ENCODE assay signal across 7 cellular contexts in the genomic region with DNA sequence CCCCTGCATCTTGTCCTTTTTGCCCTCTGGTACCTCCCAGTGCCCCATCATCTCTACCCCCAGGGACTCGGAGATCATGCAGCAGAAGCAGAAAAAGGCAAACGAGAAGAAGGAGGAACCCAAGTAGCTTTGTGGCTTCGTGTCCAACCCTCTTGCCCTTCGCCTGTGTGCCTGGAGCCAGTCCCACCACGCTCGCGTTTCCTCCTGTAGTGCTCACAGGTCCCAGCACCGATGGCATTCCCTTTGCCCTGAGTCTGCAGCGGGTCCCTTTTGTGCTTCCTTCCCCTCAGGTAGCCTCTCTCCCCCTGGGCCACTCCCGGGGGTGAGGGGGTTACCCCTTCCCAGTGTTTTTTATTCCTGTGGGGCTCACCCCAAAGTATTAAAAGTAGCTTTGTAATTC. TPM values are rescaled to one million over a fixed set of nuclear protein-coding genes. Genes with fewer than 3 reads are reported as not detected.
DNase-seq lines count a peak whose midpoint lies in the region; ATAC-seq and TF ChIP-seq lines count a peak whose summit lies in the region.

No MANE protein-coding gene starts in this region.

- peak overlapping the region; percentile 94 for H3K4me3 ChIP-seq in HL-60 (replicated peaks; ENCODE audit: insufficient read depth, low read length)
- peak overlapping the region; percentile 97 for H3K4me3 ChIP-seq in iPS-15b (ENCODE audit: low read depth, low read length)

- peak overlapping the region; percentile 94 for H3K27ac Mint-ChIP-seq in activated T-helper 1 cell treated with anti-CD3 and anti-CD28 coated beads, Interleukin-12 subunit alpha, Interleukin-12 subunit beta, Interleukin-2, Interleukin-4 antibody, amounts not matched to agents 30 ng/mL and 10 ng/mL and 1 ng/mL, durations not matched to agents 14 hours and 24 hours and 36 hours
- H3K27ac Mint-ChIP-seq in stimulated activated effector memory CD8-positive, alpha-beta T cell treated with anti-CD3 and anti-CD28 coated beads, Interleukin-12 subunit alpha, Interleukin-12 subunit beta, amount 100 ng/mL, for 72 hours = peak overlapping the region; percentile 99

- H3K27me3 ChIP-seq in HL-60 (ENCODE audit: insufficient read depth, poor library complexity, severe bottlenecking) (no peaks in the 10 kb centered on the region), iPS-15b (ENCODE audit: control insufficient read depth, insufficient read depth, low read length) (no peaks in the 10 kb centered on the region)

- H3K36me3 Mint-ChIP-seq in activated T-helper 1 cell treated with anti-CD3 and anti-CD28 coated beads, Interleukin-12 subunit alpha, Interleukin-12 subunit beta, Interleukin-2, Interleukin-4 antibody, amounts not matched to agents 30 ng/mL and 10 ng/mL and 1 ng/mL, durations not matched to agents 14 hours and 24 hours and 36 hours (ENCODE audit: low read depth) = peaks cover 46% of the 10 kb centered on the region
- H3K36me3 Mint-ChIP-seq in stimulated activated effector memory CD8-positive, alpha-beta T cell treated with anti-CD3 and anti-CD28 coated beads, Interleukin-12 subunit alpha, Interleukin-12 subunit beta, amount 100 ng/mL, for 72 hours = peaks cover 69% of the 10 kb centered on the region

- H3K4me1 Mint-ChIP-seq in activated T-helper 1 cell treated with anti-CD3 and anti-CD28 coated beads, Interleukin-12 subunit alpha, Interleukin-12 subunit beta, Interleukin-2, Interleukin-4 antibody, amounts not matched to agents 30 ng/mL and 10 ng/mL and 1 ng/mL, durations not matched to agents 14 hours and 24 hours and 36 hours (ENCODE audit: low read depth) = peaks cover 54% of the 10 kb centered on the region
- H3K4me1 Mint-ChIP-seq in stimulated activated effector memory CD8-positive, alpha-beta T cell treated with anti-CD3 and anti-CD28 coated beads, Interleukin-12 subunit alpha, Interleukin-12 subunit beta, amount 100 ng/mL, for 72 hours = peaks cover 47% of the 10 kb centered on the region

- ATAC-seq in stimulated activated effector memory CD8-positive, alpha-beta T cell treated with anti-CD3 and anti-CD28 coated beads, Interleukin-12 subunit alpha, Interleukin-12 subunit beta, amount 100 ng/mL, for 72 hours = no peak
- no peak for ATAC-seq in left lobe of liver

- peaks cover 31% of the 10 kb centered on the region for H3K36me3 ChIP-seq in iPS-15b (ENCODE audit: control insufficient read depth, insufficient read depth, low read length)

- peak in 1 of 2 experiments; percentile 46 for DNase-seq in HL-60 (ENCODE audit: low read depth in 1 of 2, low spot score in 1 of 2)
- DNase-seq in activated T-helper 1 cell treated with anti-CD3 and anti-CD28 coated beads, Interleukin-12 subunit alpha, Interleukin-12 subunit beta, Interleukin-2, Interleukin-4 antibody, amounts not matched to agents 30 ng/mL and 10 ng/mL and 1 ng/mL, durations not matched to agents 14 hours and 24 hours and 36 hours (ENCODE audit: low spot score) = no peak
- no peak for DNase-seq in stimulated activated effector memory CD8-positive, alpha-beta T cell treated with anti-CD3 and anti-CD28 coated beads, Interleukin-12 subunit alpha, Interleukin-12 subunit beta, amount 100 ng/mL, for 72 hours (ENCODE audit: low spot score in 2 of 2)
- no peak for DNase-seq in SW480 (ENCODE audit: low spot score)
- DNase-seq in left lobe of liver (ENCODE audit: low spot score) = no peak
- DNase-seq in activated CD4-positive, alpha-beta T cell treated with anti-CD3 and anti-CD28 coated beads, Interleukin-2, amount 50 U/mL, for 4 hours = no peak

- H3K27ac ChIP-seq in HL-60 (replicated peaks) = peak overlapping the region; percentile 96

- H3K9me3 ChIP-seq in iPS-15b (ENCODE audit: control insufficient read depth, insufficient read depth, low read length) = no peaks in the 10 kb centered on the region

- intact Hi-C loops in activated T-helper 1 cell treated with anti-CD3 and anti-CD28 coated beads, Interleukin-12 subunit alpha, Interleukin-12 subunit beta, Interleukin-2, Interleukin-4 antibody, amounts not matched to agents 30 ng/mL and 10 ng/mL and 1 ng/mL, durations not matched to agents 14 hours and 24 hours and 36 hours (cut with micrococcal nuclease) = no loop called here

- H3K4me3 Mint-ChIP-seq in activated T-helper 1 cell treated with anti-CD3 and anti-CD28 coated beads, Interleukin-12 subunit alpha, Interleukin-12 subunit beta, Interleukin-2, Interleukin-4 antibody, amounts not matched to agents 30 ng/mL and 10 ng/mL and 1 ng/mL, durations not matched to agents 14 hours and 24 hours and 36 hours = peak overlapping the region; percentile 97
- peak overlapping the region; percentile 98 for H3K4me3 Mint-ChIP-seq in stimulated activated effector memory CD8-positive, alpha-beta T cell treated with anti-CD3 and anti-CD28 coated beads, Interleukin-12 subunit alpha, Interleukin-12 subunit beta, amount 100 ng/mL, for 72 hours

- no peaks in the 10 kb centered on the region for H3K9me3 Mint-ChIP-seq in activated T-helper 1 cell treated with anti-CD3 and anti-CD28 coated beads, Interleukin-12 subunit alpha, Interleukin-12 subunit beta, Interleukin-2, Interleukin-4 antibody, amounts not matched to agents 30 ng/mL and 10 ng/mL and 1 ng/mL, durations not matched to agents 14 hours and 24 hours and 36 hours
- no peaks in the 10 kb centered on the region for H3K9me3 Mint-ChIP-seq in stimulated activated effector memory CD8-positive, alpha-beta T cell treated with anti-CD3 and anti-CD28 coated beads, Interleukin-12 subunit alpha, Interleukin-12 subunit beta, amount 100 ng/mL, for 72 hours

- H3K4me1 ChIP-seq in iPS-15b (ENCODE audit: control insufficient read depth, insufficient read depth, low read length) = peaks cover 28% of the 10 kb centered on the region

- no peaks in the 10 kb centered on the region for H3K27me3 Mint-ChIP-seq in activated T-helper 1 cell treated with anti-CD3 and anti-CD28 coated beads, Interleukin-12 subunit alpha, Interleukin-12 subunit beta, Interleukin-2, Interleukin-4 antibody, amounts not matched to agents 30 ng/mL and 10 ng/mL and 1 ng/mL, durations not matched to agents 14 hours and 24 hours and 36 hours (ENCODE audit: insufficient read depth)

- peak overlapping the region; percentile 98 for H3K9ac ChIP-seq in iPS-15b (ENCODE audit: low read depth, low read length)

- TF ChIP-seq CTCF in HL-60 (IDR thresholded peaks at IDR 0.05; ENCODE audit: insufficient read depth, low read length) = no peak

RNA-seq across cellular contexts. Expression of a gene that starts 1.5 kb away (rescaled TPM):
- 531 and 540 TPM in 2 replicates for total RNA-seq in activated T-helper 1 cell treated with anti-CD3 and anti-CD28 coated beads, Interleukin-12 subunit alpha, Interleukin-12 subunit beta, Interleukin-2, Interleukin-4 antibody, amounts not matched to agents 30 ng/mL and 10 ng/mL and 1 ng/mL, durations not matched to agents 14 hours and 24 hours and 36 hours
- total RNA-seq in left lobe of liver = 515 TPM

RNA-seq across cellular contexts. Expression of a gene that starts 6.4 kb away (rescaled TPM):
- total RNA-seq in activated T-helper 1 cell treated with anti-CD3 and anti-CD28 coated beads, Interleukin-12 subunit alpha, Interleukin-12 subunit beta, Interleukin-2, Interleukin-4 antibody, amounts not matched to agents 30 ng/mL and 10 ng/mL and 1 ng/mL, durations not matched to agents 14 hours and 24 hours and 36 hours = 0.39 and 0.41 TPM in 2 replicates
- total RNA-seq in left lobe of liver = 0.18 TPM

RNA-seq across cellular contexts. Expression of a gene that starts 6.8 kb away (rescaled TPM):
- total RNA-seq in activated T-helper 1 cell treated with anti-CD3 and anti-CD28 coated beads, Interleukin-12 subunit alpha, Interleukin-12 subunit beta, Interleukin-2, Interleukin-4 antibody, amounts not matched to agents 30 ng/mL and 10 ng/mL and 1 ng/mL, durations not matched to agents 14 hours and 24 hours and 36 hours = 22.0 TPM in 2 replicates
- 8.6 TPM for total RNA-seq in left lobe of liver

RNA-seq across cellular contexts. Expression of a gene that starts 16.9 kb away (rescaled TPM):
- total RNA-seq in activated T-helper 1 cell treated with anti-CD3 and anti-CD28 coated beads, Interleukin-12 subunit alpha, Interleukin-12 subunit beta, Interleukin-2, Interleukin-4 antibody, amounts not matched to agents 30 ng/mL and 10 ng/mL and 1 ng/mL, durations not matched to agents 14 hours and 24 hours and 36 hours = 0.41 and 0.73 TPM in 2 replicates
- total RNA-seq in left lobe of liver = 2.4 TPM

RNA-seq across cellular contexts. Expression of a gene that starts 30.8 kb away (rescaled TPM):
- total RNA-seq in activated T-helper 1 cell treated with anti-CD3 and anti-CD28 coated beads, Interleukin-12 subunit alpha, Interleukin-12 subunit beta, Interleukin-2, Interleukin-4 antibody, amounts not matched to agents 30 ng/mL and 10 ng/mL and 1 ng/mL, durations not matched to agents 14 hours and 24 hours and 36 hours = 46.4 and 46.6 TPM in 2 replicates
- total RNA-seq in left lobe of liver = 7.0 TPM
